8 cellular contexts compared by ENCODE assay signal in genomic region chr11:66856496-66857233, GRCh38. TPM values are rescaled to one million over a fixed set of nuclear protein-coding genes. Genes with fewer than 3 reads are reported as not detected.
DNase-seq lines count a peak whose midpoint lies in the region; ATAC-seq and TF ChIP-seq lines count a peak whose summit lies in the region.

Gene LRFN4, plus strand, starts transcription at chr11:66857064. Its CDS starts 681 bp downstream, at chr11:66857745.

- 0% methylated on average over 35 of the region's 103 CpGs; no CpG with 5 or more reads in 1 of the 2 experiments for WGBS in IMR-90 (ENCODE audit: extremely low coverage in 2 of 2, insufficient read length in 1 of 2), 2 experiments
- no CpG with 5 or more reads among the region's 103 CpGs for WGBS in mesendoderm (ENCODE audit: extremely low coverage, insufficient coverage, low lambda C conversion rate)

- H3K79me1 ChIP-seq in IMR-90 (ENCODE audit: low read depth in 1 of 2, low read length in 2 of 2) (peaks cover 3 to 30% of the 10 kb centered on the region in 2 experiments; a peak in 2 of 4 replicates), mesendoderm (ENCODE audit: low read length) (no peaks in the 10 kb centered on the region)

- H2BK20ac ChIP-seq in IMR-90 (ENCODE audit: low read depth, low read length): peak within 1 kb of the TSS; percentile 31

- H2AFZ ChIP-seq in IMR-90 (replicated peaks; ENCODE audit: low read length, poor library complexity): peak within 1 kb of the TSS; percentile 93

- CTCF ChIA-PET in IMR-90 (lab: Yijun Ruan, JAX) (no interaction called here), WTC11 (lab: Charles Lee) (interaction anchor here (0.6 to 3.1 kb wide), 14 partner anchors 13 to 363 kb away, joined by 3 to 25 read pairs (median 5); partner anchors contain the start of genes C11orf86, PC, RBM4B and RCE1)

- peak within 1 kb of the TSS; percentile 89 for H2BK120ac ChIP-seq in IMR-90 (ENCODE audit: low read depth, low read length)
- H2BK120ac ChIP-seq in mesendoderm (ENCODE audit: low read depth, low read length): peak within 1 kb of the TSS; percentile 14

- H3K56ac ChIP-seq in IMR-90 (ENCODE audit: extremely low read depth, insufficient read depth, low read length) (peak within 1 kb of the TSS; percentile 82), mesendoderm (ENCODE audit: low read length) (peak within 1 kb of the TSS; percentile 99)

- H3K27me3 ChIP-seq in IMR-90 (ENCODE audit: control insufficient read depth, insufficient read depth, low read length) (no peaks in the 10 kb centered on the region), endocrine pancreas (ENCODE audit: control insufficient read depth, insufficient read depth, low read length) (no peaks in the 10 kb centered on the region), mesendoderm (ENCODE audit: insufficient read depth, low read length, poor library complexity) (no peaks in the 10 kb centered on the region)

- H3K27ac Mint-ChIP-seq in WTC11: peak within 1 kb of the TSS; percentile 99

- peak; percentile 29 for DNase-seq in GM04503 (ENCODE audit: low read depth)
- DNase-seq in IMR-90: no peak
- peak; percentile 61 for DNase-seq in WTC11 (ENCODE audit: low spot score)
- DNase-seq in mesendoderm: peak; percentile 64
- DNase-seq in DMS79 (lab: John Stamatoyannopoulos, UW): no peak

- H3K18ac ChIP-seq in IMR-90 (ENCODE audit: low read depth, low read length) (peak within 1 kb of the TSS; percentile 86), mesendoderm (ENCODE audit: low read length) (peak within 1 kb of the TSS; percentile 56)

- H3K9me3 ChIP-seq in IMR-90 (ENCODE audit: control insufficient read depth, insufficient read depth, low read length) (no peaks in the 10 kb centered on the region), endocrine pancreas (ENCODE audit: control insufficient read depth, low read length) (no peaks in the 10 kb centered on the region)

- no peak for TF ChIP-seq POLR2A in IMR-90 (IDR thresholded peaks at IDR 0.05; ENCODE audit: low read depth, low read length)

- H3K4me3 Mint-ChIP-seq in WTC11: peak within 1 kb of the TSS; percentile 87

- H3K9me1 ChIP-seq in IMR-90 (ENCODE audit: insufficient read depth, low read length): peaks cover 15% of the 10 kb centered on the region; the same call in 1 of the 2 replicates

- peaks cover 5% of the 10 kb centered on the region for H3K79me2 ChIP-seq in mesendoderm (ENCODE audit: control insufficient read depth, insufficient read depth, low read length)

- H2BK5ac ChIP-seq in IMR-90 (ENCODE audit: low read depth, low read length, poor library complexity, severe bottlenecking) (peak within 1 kb of the TSS; percentile 80), mesendoderm (ENCODE audit: low read length) (peak within 1 kb of the TSS; percentile 76)

- H3K27me3 Mint-ChIP-seq in WTC11 (ENCODE audit: low read depth): no peaks in the 10 kb centered on the region

- TF ChIP-seq CTCF in IMR-90 (conservative IDR thresholded peaks at IDR 0.05; ENCODE audit: low read depth, low read length): no peak
- no peak for TF ChIP-seq CTCF in WTC11 (IDR thresholded peaks at IDR 0.05)

- H3K23ac ChIP-seq in IMR-90 (ENCODE audit: low read depth, low read length) (peak within 1 kb of the TSS; percentile 94), mesendoderm (ENCODE audit: low read length) (no peak within 1 kb of the TSS)

- no peaks in the 10 kb centered on the region for H3K9me3 Mint-ChIP-seq in WTC11

- intact Hi-C loops in IMR-90 (cut with micrococcal nuclease): loop anchor here (1.0 to 5.0 kb wide), 3 partner anchors 116 to 215 kb away; no protein-coding TSS in a partner anchor

- POLR2A ChIA-PET in IMR-90 (lab: Charles Lee; ENCODE audit: unreplicated experiment): no interaction called here
- POLR2A ChIA-PET in WTC11 (lab: Charles Lee): interaction anchor here (0.5 to 2.6 kb wide), 10 partner anchors 8 to 240 kb away, joined by 3 to 17 read pairs (median 5); partner anchors contain the start of genes PC, RBM14, RBM4 and RBM4B

- H3K27ac ChIP-seq in IMR-90 (ENCODE audit: insufficient read depth, low read length) (peak within 1 kb of the TSS; percentile 78), mesendoderm (ENCODE audit: low read depth, low read length) (peak within 1 kb of the TSS; percentile 66), temporal lobe (ENCODE audit: low read depth, low read length) (peak within 1 kb of the TSS; percentile 97)

- dilution Hi-C loops in IMR-90 (cut with HindIII; ENCODE audit: low sequenced_read_pairs, unreplicated experiment): no loop called here

- H3K9ac ChIP-seq in IMR-90 (ENCODE audit: low read depth, low read length): peak within 1 kb of the TSS; percentile 87
- H3K9ac ChIP-seq in endocrine pancreas (ENCODE audit: control insufficient read depth, insufficient read depth, low read length): peak within 1 kb of the TSS; percentile 81
- peak within 1 kb of the TSS; percentile 92 for H3K9ac ChIP-seq in mesendoderm (ENCODE audit: low read length)

- BruUV-seq in IMR-90 (replicated peaks; lab: Mats Ljungman, UMichigan): no TSS peak

- peaks cover 4% of the 10 kb centered on the region for H3K4me1 ChIP-seq in IMR-90 (ENCODE audit: control insufficient read depth, insufficient read depth, low read length)
- H3K4me1 ChIP-seq in endocrine pancreas (ENCODE audit: control insufficient read depth, insufficient read depth, low read length): no peaks in the 10 kb centered on the region
- peaks cover 2% of the 10 kb centered on the region for H3K4me1 ChIP-seq in mesendoderm (ENCODE audit: control insufficient read depth, low read depth, low read length)

- H2AK9ac ChIP-seq in IMR-90 (replicated peaks; ENCODE audit: low read depth, low read length, poor library complexity): peak within 1 kb of the TSS; percentile 99

- H2BK15ac ChIP-seq in IMR-90 (ENCODE audit: low read depth, low read length): peak within 1 kb of the TSS; percentile 85; the same call in 1 of the 3 replicates
- H2BK15ac ChIP-seq in mesendoderm (replicated peaks; ENCODE audit: low read depth): no peak within 1 kb of the TSS

- H4K5ac ChIP-seq in IMR-90 (ENCODE audit: low read depth, low read length) (peak within 1 kb of the TSS; percentile 98), mesendoderm (ENCODE audit: low read length) (no peak within 1 kb of the TSS)

- H3K14ac ChIP-seq in IMR-90 (replicated peaks; ENCODE audit: low read depth, low read length): peak within 1 kb of the TSS; percentile 99

- H4K8ac ChIP-seq in IMR-90 (ENCODE audit: low read depth in 2 of 2, low read length in 2 of 2) (peak within 1 kb of the TSS; percentile 96 to 99), mesendoderm (ENCODE audit: low read depth, low read length) (no peak within 1 kb of the TSS)

- H3K36me3 ChIP-seq in IMR-90 (ENCODE audit: control insufficient read depth, insufficient read depth, low read length): peaks cover 21% of the 10 kb centered on the region; the same call in 1 of the 2 replicates
- H3K36me3 ChIP-seq in endocrine pancreas (ENCODE audit: control insufficient read depth, insufficient read depth, low read length): no peaks in the 10 kb centered on the region
- no peaks in the 10 kb centered on the region for H3K36me3 ChIP-seq in mesendoderm (ENCODE audit: control insufficient read depth, insufficient read depth, low read length)

- H3K4me3 ChIP-seq in IMR-90 (ENCODE audit: insufficient read depth, low read depth, low read length) (peak within 1 kb of the TSS; percentile 57), endocrine pancreas (ENCODE audit: control insufficient read depth, insufficient read depth, low read length) (peak within 1 kb of the TSS; percentile 44), mesendoderm (ENCODE audit: low read length) (peak within 1 kb of the TSS; percentile 82)

- H4K91ac ChIP-seq in IMR-90 (ENCODE audit: insufficient read depth, low read depth, low read length): peak within 1 kb of the TSS; percentile 99

- H3K4me1 Mint-ChIP-seq in WTC11: peaks cover 17% of the 10 kb centered on the region

- no peak for TF ChIP-seq RAD21 in IMR-90 (IDR thresholded peaks at IDR 0.05; ENCODE audit: low read length)

- ATAC-seq in GM21515 (IDR thresholded peaks at IDR 0.05; ENCODE audit: unreplicated experiment) (peak; percentile 14), IMR-90 (ENCODE audit: low read depth) (peak; percentile 54), WTC11 (peak; percentile 23)

- H2AK5ac ChIP-seq in IMR-90 (ENCODE audit: low read depth, low read length) (peak within 1 kb of the TSS; percentile 95), mesendoderm (ENCODE audit: low read length) (no peak within 1 kb of the TSS)

- in situ Hi-C loops in IMR-90 (cut with MboI; ENCODE audit: low sequenced_read_pairs): no loop called here

- H3K4ac ChIP-seq in IMR-90 (ENCODE audit: low read depth, low read length) (peak within 1 kb of the TSS; percentile 100), mesendoderm (ENCODE audit: low read depth, low read length) (peak within 1 kb of the TSS; percentile 94)

- H4K20me1 ChIP-seq in IMR-90 (ENCODE audit: insufficient read depth, low read length): peaks cover 6% of the 10 kb centered on the region; the same call in 1 of the 2 replicates

- no peaks in the 10 kb centered on the region for H3K36me3 Mint-ChIP-seq in WTC11

- peak within 1 kb of the TSS; percentile 96 for H3K4me2 ChIP-seq in IMR-90 (ENCODE audit: low read depth, low read length)
- H3K4me2 ChIP-seq in mesendoderm (ENCODE audit: low read length): peak within 1 kb of the TSS; percentile 90

TF ChIP-seq in IMR-90, 13 proteins besides CTCF, POLR2A, EP300 and RAD21 (continues in another document):
- TF ChIP-seq BHLHE40 (IDR thresholded peaks at IDR 0.05; ENCODE audit: low read depth, low read length): 0 out of 2 replicates have a peak, but pooled peaks have one; percentile 1

TF ChIP-seq in WTC11, 78 proteins besides CTCF, POLR2A, EP300 and RAD21 (continues in another document):
- 0 out of 2 replicates have a peak, but pooled peaks have one; percentile 61 for TF ChIP-seq TP53 (CRISPR knock-in tag; IDR thresholded peaks at IDR 0.05)
- TF ChIP-seq, protein P1, sequence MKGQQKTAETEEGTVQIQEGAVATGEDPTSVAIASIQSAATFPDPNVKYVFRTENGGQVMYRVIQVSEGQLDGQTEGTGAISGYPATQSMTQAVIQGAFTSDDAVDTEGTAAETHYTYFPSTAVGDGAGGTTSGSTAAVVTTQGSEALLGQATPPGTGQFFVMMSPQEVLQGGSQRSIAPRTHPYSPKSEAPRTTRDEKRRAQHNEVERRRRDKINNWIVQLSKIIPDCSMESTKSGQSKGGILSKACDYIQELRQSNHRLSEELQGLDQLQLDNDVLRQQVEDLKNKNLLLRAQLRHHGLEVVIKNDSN (CRISPR knock-in tag; IDR thresholded peaks at IDR 0.05): peak; percentile 90

RNA-seq across cellular contexts. Expression of gene LRFN4, which starts in this region (rescaled TPM):
- total RNA-seq in IMR-90 (2012; rRNA removed): 6.1 and 7.8 TPM in 2 replicates
- 18.9 and 24.9 TPM in 2 replicates for polyA plus RNA-seq in IMR-90 (2012; rRNA removed)
- polyA plus RNA-seq in IMR-90 (2012; cell fraction: cytosol; rRNA removed): 13.7 and 28.5 TPM in 2 replicates
- polyA plus RNA-seq in IMR-90 (2012; cell fraction: nucleus; rRNA removed; ENCODE audit: low replicate concordance): 33.5 and 98.4 TPM in 2 replicates
- 62.7 to 70.3 TPM (median 68.0 TPM) in 3 replicates for total RNA-seq in WTC11 (2021)
- 27.4 TPM for polyA plus RNA-seq in mesendoderm (2013, experiment 1 of 2)
- polyA plus RNA-seq in mesendoderm (2013, experiment 2 of 2): 27.5 TPM
- total RNA-seq in temporal lobe: 28.5 TPM

Comparison
In these comparisons a context has a peak if more than half of its experiments do, and no peak if none do; other contexts are left out.
1. DNase-seq: peak in GM04503 (single experiment), WTC11 (single experiment) and mesendoderm (single experiment); none in IMR-90 (single experiment) and DMS79 (single experiment).
2. Peak in every context shown above with its lines, with median percentiles within 50 percentile points of each other: ATAC-seq, H3K27ac ChIP-seq, H3K4me3 ChIP-seq and H3K9ac ChIP-seq.